In genomic region chr2:953975-954686, GRCh38 we compare ENCODE assay signal across 10 cellular contexts. TPM values are rescaled to one million over a fixed set of nuclear protein-coding genes. Genes with fewer than 3 reads are reported as not detected.
DNase-seq lines count a peak whose midpoint lies in the region; ATAC-seq and TF ChIP-seq lines count a peak whose summit lies in the region.
"Had no signal": no experiment of that assay in that cellular context is flagged by ENCODE, and none has a peak within 500 bp of the region (broad histone marks: within the 10 kb centered on the region; RNA-seq: fewer than 3 reads in every experiment).

No MANE protein-coding gene starts in this region.

- CTCF ChIA-PET in activated naive CD4-positive, alpha-beta T cell treated with anti-CD3 and anti-CD28 coated beads, Interleukin-2, amount 10 ng/mL, durations not matched to agents 7 days and 5 days (lab: Charles Lee): interaction anchor here (0.8 to 2.7 kb wide), 7 partner anchors 15 to 597 kb away, joined by 3 to 15 read pairs (median 4); no protein-coding TSS in a partner anchor

- peak; percentile 12 for DNase-seq in COLO829 (ENCODE audit: low spot score)
- peak; percentile 15 for DNase-seq in HT-29 (ENCODE audit: low spot score)
- peak; percentile 24 for DNase-seq in astrocyte of the spinal cord (ENCODE audit: low read depth, low spot score)
- DNase-seq in myocyte (ENCODE audit: low read depth): peak; percentile 23
- DNase-seq in EL: no peak
- no peak for DNase-seq in activated naive CD4-positive, alpha-beta T cell treated with anti-CD3 and anti-CD28 coated beads, Interleukin-2, amount 10 ng/mL, durations not matched to agents 7 days and 5 days
- DNase-seq in mesothelial cell of epicardium (ENCODE audit: low spot score in 2 of 2, unreplicated experiment in 2 of 2): no peak
- DNase-seq: activated naive CD4-positive, alpha-beta T cell treated with anti-CD3 and anti-CD28 coated beads for 36 hours had no signal

- no peak overlapping the region for H3K4me3 Mint-ChIP-seq in activated naive CD4-positive, alpha-beta T cell treated with anti-CD3 and anti-CD28 coated beads, Interleukin-2, amount 10 ng/mL, durations not matched to agents 7 days and 5 days
- no peak overlapping the region for H3K4me3 Mint-ChIP-seq in mesothelial cell of epicardium
- H3K4me3 Mint-ChIP-seq: activated naive CD4-positive, alpha-beta T cell treated with anti-CD3 and anti-CD28 coated beads for 36 hours had no signal

- H3K27ac Mint-ChIP-seq in activated naive CD4-positive, alpha-beta T cell treated with anti-CD3 and anti-CD28 coated beads, Interleukin-2, amount 10 ng/mL, durations not matched to agents 7 days and 5 days: no peak overlapping the region
- no peak overlapping the region for H3K27ac Mint-ChIP-seq in mesothelial cell of epicardium
- H3K27ac Mint-ChIP-seq: activated naive CD4-positive, alpha-beta T cell treated with anti-CD3 and anti-CD28 coated beads for 36 hours had no signal

- no peaks in the 10 kb centered on the region for H3K9me3 Mint-ChIP-seq in activated naive CD4-positive, alpha-beta T cell treated with anti-CD3 and anti-CD28 coated beads, Interleukin-2, amount 10 ng/mL, durations not matched to agents 7 days and 5 days
- no peaks in the 10 kb centered on the region for H3K9me3 Mint-ChIP-seq in mesothelial cell of epicardium
- H3K9me3 Mint-ChIP-seq: activated naive CD4-positive, alpha-beta T cell treated with anti-CD3 and anti-CD28 coated beads for 36 hours had no signal

- peaks cover 43% of the 10 kb centered on the region for H3K27me3 Mint-ChIP-seq in activated naive CD4-positive, alpha-beta T cell treated with anti-CD3 and anti-CD28 coated beads, Interleukin-2, amount 10 ng/mL, durations not matched to agents 7 days and 5 days
- H3K27me3 Mint-ChIP-seq in mesothelial cell of epicardium (ENCODE audit: low read depth): peaks cover 70% of the 10 kb centered on the region

- no peaks in the 10 kb centered on the region for H3K36me3 Mint-ChIP-seq in activated naive CD4-positive, alpha-beta T cell treated with anti-CD3 and anti-CD28 coated beads, Interleukin-2, amount 10 ng/mL, durations not matched to agents 7 days and 5 days
- no peaks in the 10 kb centered on the region for H3K36me3 Mint-ChIP-seq in mesothelial cell of epicardium

- peaks cover 11% of the 10 kb centered on the region for H3K4me1 Mint-ChIP-seq in activated naive CD4-positive, alpha-beta T cell treated with anti-CD3 and anti-CD28 coated beads, Interleukin-2, amount 10 ng/mL, durations not matched to agents 7 days and 5 days
- peaks cover 15% of the 10 kb centered on the region for H3K4me1 Mint-ChIP-seq in mesothelial cell of epicardium

- in situ Hi-C loops in astrocyte of the spinal cord (cut with HindIII; ENCODE audit: low sequenced_read_pairs): no loop called here

- no peak overlapping the region for H3K4me3 ChIP-seq in astrocyte of the spinal cord (ENCODE audit: low read depth, low read length)

- no peak for ATAC-seq in GM19395 (IDR thresholded peaks at IDR 0.05; ENCODE audit: unreplicated experiment)

- TF ChIP-seq CTCF in astrocyte of the spinal cord (IDR thresholded peaks at IDR 0.05; ENCODE audit: low read depth, low read length) (peak; percentile 27), mesothelial cell of epicardium (IDR thresholded peaks at IDR 0.05; ENCODE audit: unreplicated experiment) (no peak)

RNA-seq across cellular contexts. Expression of gene SNTG2, which starts 3.5 kb away (rescaled TPM):
- total RNA-seq in HT-29 (2014; rRNA removed; shearing (Covaris generic)): not detected in 2 replicates
- total RNA-seq in myocyte: not detected in 2 replicates
- polyA plus RNA-seq in myocyte (2012): not detected
- not detected in 3 replicates for total RNA-seq in mesothelial cell of epicardium
- total RNA-seq: T-helper 1 cell treated with Interleukin-12 subunit alpha and Interleukin-12 subunit beta and Interleukin-4 antibody, amounts not matched to agents 30 ng/mL and 1 ng/mL, for 36 hours had no signal

Comparison
In these comparisons a context has a peak if more than half of its experiments do, and no peak if none do; other contexts are left out.
1. DNase-seq: peak in COLO829 (single experiment), HT-29 (single experiment), astrocyte of the spinal cord (single experiment) and myocyte (single experiment); none in EL (single experiment), activated naive CD4-positive, alpha-beta T cell treated with anti-CD3 and anti-CD28 coated beads, Interleukin-2, amount 10 ng/mL, durations not matched to agents 7 days and 5 days (single experiment) and mesothelial cell of epicardium (0 of 2).